In genomic region chr2:112881217-112882000, GRCh38 we compare ENCODE assay signal across 9 cellular contexts. TPM values are rescaled to one million over a fixed set of nuclear protein-coding genes. Genes with fewer than 3 reads are reported as not detected.
DNase-seq lines count a peak whose midpoint lies in the region; TF ChIP-seq lines count a peak whose summit lies in the region.
"Had no signal": no experiment of that assay in that cellular context is flagged by ENCODE, and none has a peak within 500 bp of the region (broad histone marks: within the 10 kb centered on the region; RNA-seq: fewer than 3 reads in every experiment).

No MANE protein-coding gene starts in this region.

- no peaks in the 10 kb centered on the region for H3K9me3 Mint-ChIP-seq in activated naive CD4-positive, alpha-beta T cell treated with anti-CD3 and anti-CD28 coated beads for 36 hours
- no peaks in the 10 kb centered on the region for H3K9me3 Mint-ChIP-seq in HFFc6
- H3K9me3 Mint-ChIP-seq in endothelial cell (ENCODE audit: unreplicated experiment), result no peaks in the 10 kb centered on the region

- no peaks in the 10 kb centered on the region for H3K36me3 Mint-ChIP-seq in activated naive CD4-positive, alpha-beta T cell treated with anti-CD3 and anti-CD28 coated beads for 36 hours (ENCODE audit: low read depth)
- no peaks in the 10 kb centered on the region for H3K36me3 Mint-ChIP-seq in HFFc6 (ENCODE audit: low read depth)
- H3K36me3 Mint-ChIP-seq in endothelial cell (ENCODE audit: low read depth, unreplicated experiment), result peaks cover 5% of the 10 kb centered on the region

- WGBS in prostate gland, result 73% methylated on average over 6 of the region's 6 CpGs

- TF ChIP-seq CTCF in HFFc6 (IDR thresholded peaks at IDR 0.05) (no peak), choroid plexus epithelial cell (conservative IDR thresholded peaks at IDR 0.05; ENCODE audit: low read depth, low read length) (no peak), endothelial cell (IDR thresholded peaks at IDR 0.05; ENCODE audit: unreplicated experiment) (no peak), prostate gland (IDR thresholded peaks at IDR 0.05) (no peak)

- H3K4me1 Mint-ChIP-seq in activated naive CD4-positive, alpha-beta T cell treated with anti-CD3 and anti-CD28 coated beads for 36 hours (ENCODE audit: low read depth), result peaks cover 13% of the 10 kb centered on the region
- H3K4me1 Mint-ChIP-seq in HFFc6 (ENCODE audit: low read depth), result peaks cover 85% of the 10 kb centered on the region
- H3K4me1 Mint-ChIP-seq in endothelial cell (ENCODE audit: unreplicated experiment), result peaks cover 11% of the 10 kb centered on the region

- no peaks in the 10 kb centered on the region for H3K9me3 ChIP-seq in skeletal muscle satellite cell (replicated peaks; ENCODE audit: low read length)
- H3K9me3 ChIP-seq in prostate gland, result no peaks in the 10 kb centered on the region

- no peak overlapping the region for H3K4me3 ChIP-seq in choroid plexus epithelial cell (ENCODE audit: low read depth, low read length)
- no peak overlapping the region for H3K4me3 ChIP-seq in skeletal muscle satellite cell (ENCODE audit: low read length)
- no peak overlapping the region for H3K4me3 ChIP-seq in prostate gland
- H3K4me3 ChIP-seq: cardiac muscle cell had no signal

- no peaks in the 10 kb centered on the region for H3K27me3 ChIP-seq in skeletal muscle satellite cell (ENCODE audit: control insufficient read depth, insufficient read depth, low read length)
- no peaks in the 10 kb centered on the region for H3K27me3 ChIP-seq in prostate gland (replicated peaks; ENCODE audit: insufficient read depth)
- H3K27me3 ChIP-seq: cardiac muscle cell had no signal

- intact Hi-C loops in activated naive CD4-positive, alpha-beta T cell treated with anti-CD3 and anti-CD28 coated beads for 36 hours (cut with micrococcal nuclease), result no loop called here
- intact Hi-C loops in prostate gland (cut with DNase I), result no loop called here

- peaks cover 38% of the 10 kb centered on the region for H3K4me1 ChIP-seq in skeletal muscle satellite cell (ENCODE audit: control insufficient read depth, insufficient read depth, low read length)
- H3K4me1 ChIP-seq in prostate gland (replicated peaks), result no peaks in the 10 kb centered on the region

- no peaks in the 10 kb centered on the region for H3K36me3 ChIP-seq in skeletal muscle satellite cell (ENCODE audit: insufficient read depth, low read length)
- no peaks in the 10 kb centered on the region for H3K36me3 ChIP-seq in prostate gland
- H3K36me3 ChIP-seq: cardiac muscle cell had no signal

- H3K9ac ChIP-seq in skeletal muscle satellite cell (ENCODE audit: low read depth, low read length), result no peak overlapping the region

- CTCF ChIA-PET in activated naive CD4-positive, alpha-beta T cell treated with anti-CD3 and anti-CD28 coated beads for 36 hours (lab: Charles Lee), result interaction anchor here (1.0 to 1.4 kb wide), 3 partner anchors 60 to 129 kb away, joined by 3 to 4 read pairs (median 3); no protein-coding TSS in a partner anchor

- H3K4me3 Mint-ChIP-seq in activated naive CD4-positive, alpha-beta T cell treated with anti-CD3 and anti-CD28 coated beads for 36 hours, result no peak overlapping the region
- H3K4me3 Mint-ChIP-seq in HFFc6 (peak overlapping the region; percentile 36), endothelial cell (ENCODE audit: unreplicated experiment) (no peak overlapping the region)

- H3K27ac Mint-ChIP-seq in activated naive CD4-positive, alpha-beta T cell treated with anti-CD3 and anti-CD28 coated beads for 36 hours, result no peak overlapping the region
- peak overlapping the region; percentile 91 for H3K27ac Mint-ChIP-seq in HFFc6
- no peak overlapping the region for H3K27ac Mint-ChIP-seq in endothelial cell (ENCODE audit: unreplicated experiment)

- H3K27me3 Mint-ChIP-seq in activated naive CD4-positive, alpha-beta T cell treated with anti-CD3 and anti-CD28 coated beads for 36 hours (ENCODE audit: low read depth), result no peaks in the 10 kb centered on the region
- H3K27me3 Mint-ChIP-seq in HFFc6 (ENCODE audit: insufficient read depth) (no peaks in the 10 kb centered on the region), endothelial cell (ENCODE audit: unreplicated experiment) (peaks cover 6% of the 10 kb centered on the region)

- peak overlapping the region; percentile 44 for H3K4me2 ChIP-seq in skeletal muscle satellite cell (ENCODE audit: low read length)

- DNase-seq in activated naive CD4-positive, alpha-beta T cell treated with anti-CD3 and anti-CD28 coated beads for 36 hours, result peak; percentile 31
- DNase-seq in activated naive CD4-positive, alpha-beta T cell (lab: John Stamatoyannopoulos, UW), result no peak
- DNase-seq in HFFc6 (peak; percentile 92), NOMO-1 (lab: John Stamatoyannopoulos, UW; ENCODE audit: unreplicated experiment in 2 of 2) (peak; percentile 66 to 73), choroid plexus epithelial cell (ENCODE audit: low read depth) (peak; percentile 75), endothelial cell (ENCODE audit: low spot score) (no peak), prostate gland (ENCODE audit: low spot score) (no peak)

- no peak for TF ChIP-seq POLR2A in prostate gland (IDR thresholded peaks at IDR 0.05)

- no peak overlapping the region for H3K27ac ChIP-seq in prostate gland
- H3K27ac ChIP-seq: cardiac muscle cell had no signal

RNA-seq across cellular contexts. Expression of gene IL37, which starts 29.6 kb away (rescaled TPM):
- not detected for total RNA-seq in activated naive CD4-positive, alpha-beta T cell treated with anti-CD3 and anti-CD28 coated beads for 36 hours
- not detected for total RNA-seq in HFFc6 (2021; fragmentation: NEBNext Ultra II Directional; extraction: Animal tissue kit (Norgen Biotek cat#: 25700))
- not detected in 2 replicates for total RNA-seq in skeletal muscle satellite cell (2012; rRNA removed)
- total RNA-seq in endothelial cell (ENCODE audit: unreplicated experiment), result not detected
- total RNA-seq in prostate gland, result 1 to 10 TPM in 1 of 2 donors, not detected in 1; 1.4 TPM
- total RNA-seq: cardiac muscle cell had no signal

RNA-seq across cellular contexts. Expression of gene IL1B, which starts 44.8 kb away (rescaled TPM):
- not detected for total RNA-seq in activated naive CD4-positive, alpha-beta T cell treated with anti-CD3 and anti-CD28 coated beads for 36 hours
- total RNA-seq in HFFc6 (2021; fragmentation: NEBNext Ultra II Directional; extraction: Animal tissue kit (Norgen Biotek cat#: 25700)), result 1 to 10 TPM; 1.3 to 7.7 (median 6.0) TPM
- not detected in 2 replicates for total RNA-seq in skeletal muscle satellite cell (2012; rRNA removed)
- total RNA-seq in endothelial cell (ENCODE audit: unreplicated experiment) (not detected), prostate gland (not detected)
- total RNA-seq: cardiac muscle cell had no signal

Comparison
In these comparisons a context has a peak if more than half of its experiments do, and no peak if none do; other contexts are left out.
1. DNase-seq: peak in activated naive CD4-positive, alpha-beta T cell treated with anti-CD3 and anti-CD28 coated beads for 36 hours (single experiment), HFFc6 (single experiment), NOMO-1 (2 of 2) and choroid plexus epithelial cell (single experiment); none in activated naive CD4-positive, alpha-beta T cell (0 of 4), endothelial cell (single experiment) and prostate gland (single experiment).